Comparison of ENCODE assay signal across 27 cellular contexts in the genomic region with DNA sequence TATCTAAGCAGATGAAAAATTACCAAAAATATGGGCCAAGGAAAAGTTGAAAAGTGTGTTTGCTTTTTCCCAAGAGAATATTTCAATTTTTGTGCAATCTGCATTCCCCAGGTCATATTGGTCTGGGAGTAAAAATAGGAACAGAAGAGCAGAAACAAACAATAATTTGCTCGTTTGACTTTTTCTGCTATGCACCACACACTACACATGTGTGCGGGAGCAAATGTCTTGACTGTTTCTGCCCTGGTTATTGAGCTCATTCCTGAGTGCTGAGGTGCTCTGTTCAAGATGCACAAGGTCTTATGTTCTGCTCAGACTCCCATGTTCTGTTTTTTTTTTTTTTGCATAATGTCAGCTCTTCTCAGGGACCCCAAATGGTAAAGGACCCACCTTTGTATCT.
"Had no signal": no experiment of that assay in that cellular context is flagged by ENCODE, and none has a peak within 500 bp of the region (broad histone marks: within the 10 kb centered on the region; RNA-seq: fewer than 3 reads in every experiment).

No MANE protein-coding gene starts in this region.

- H3K9me3 ChIP-seq: lower lobe of right lung, pancreas, prostate gland, sigmoid colon, stomach, testis, thyroid gland, transverse colon, uterus had no signal

- FAIRE-seq: keratinocyte, pancreas had no signal

- H3K4me2 ChIP-seq: smooth muscle cell had no signal

- H3K4me3 ChIP-seq: lower lobe of right lung, pancreas, prostate gland, sigmoid colon, smooth muscle cell, stomach, testis, thyroid gland, transverse colon, uterus had no signal

- DNase-seq: head of caudate nucleus; hippocampal formation; kidney glomerular epithelial cell; left cardiac atrium; lower lobe of right lung; mammary epithelial cell; mesenchymal stem cell; naive thymus-derived CD8-positive, alpha-beta T cell; nucleus accumbens; pancreas; posterior cingulate gyrus; retina; right cardiac atrium; sigmoid colon; stimulated activated CD4-positive, alpha-beta T cell treated with anti-CD3 and anti-CD28 coated beads, Interleukin-1b, Interleukin-23, amount 100 ng/mL, for 48 hours; stimulated activated CD4-positive, alpha-beta T cell treated with anti-CD3 and anti-CD28 coated beads, Interleukin-2, amount 100 ng/mL, for 48 hours; stimulated activated CD4-positive, alpha-beta T cell treated with anti-CD3 and anti-CD28 coated beads, Interleukin-4, amount 100 ng/mL, for 4 hours; stimulated activated CD8-positive, alpha-beta memory T cell treated with anti-CD3 and anti-CD28 coated beads, Interleukin-4, amount 100 ng/mL, for 48 hours; stimulated activated naive CD4-positive, alpha-beta T cell treated with Interleukin-2 at 50 U/mL for 16 hours; stomach; testis; thyroid gland; transverse colon; uterus had no signal

- H3K27me3 ChIP-seq: pancreas, sigmoid colon, stomach, testis, thyroid gland, transverse colon, uterus had no signal

- H3K36me3 ChIP-seq: lower lobe of right lung, pancreas, prostate gland, sigmoid colon, stomach, thyroid gland, transverse colon, uterus had no signal

- H3K4me1 ChIP-seq: pancreas, prostate gland, sigmoid colon, stomach, testis, thyroid gland, transverse colon, uterus had no signal

- H3K27ac ChIP-seq: lower lobe of right lung, pancreas, prostate gland, sigmoid colon, stomach, testis, thyroid gland, transverse colon, uterus had no signal
